Comparison of ENCODE assay signal across 25 cellular contexts in the genomic region with DNA sequence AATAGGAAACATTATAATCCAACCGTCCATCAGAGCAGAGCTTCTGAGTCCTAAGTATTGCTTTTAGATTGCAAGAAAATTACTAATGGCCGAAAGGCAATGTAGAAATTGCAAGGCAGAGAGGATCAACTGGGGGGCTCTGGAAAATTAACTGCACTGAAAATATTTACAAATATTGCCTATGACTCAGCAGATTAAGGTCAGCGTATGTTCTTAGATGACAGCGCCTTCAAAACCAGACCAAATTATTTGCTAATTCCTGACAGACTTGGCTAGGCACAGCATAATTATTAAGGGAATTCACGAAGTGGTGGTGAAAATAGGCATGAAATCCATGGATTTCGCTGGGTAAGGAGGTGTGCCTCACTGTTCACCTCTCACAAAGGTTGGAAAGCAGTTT.
"Had no signal": no experiment of that assay in that cellular context is flagged by ENCODE, and none has a peak within 500 bp of the region (broad histone marks: within the 10 kb centered on the region; RNA-seq: fewer than 3 reads in every experiment).

No MANE protein-coding gene starts in this region.

- H3K4me3 ChIP-seq: coronary artery, dorsolateral prefrontal cortex, esophagus squamous epithelium, gastrocnemius medialis, heart right ventricle, left lung, lower lobe of right lung had no signal

- DNase-seq: dermis blood vessel endothelial cell; dorsolateral prefrontal cortex; effector CD4-positive, alpha-beta T cell; effector memory CD4-positive, alpha-beta T cell; erythroblast; esophagus squamous epithelium; foreskin fibroblast; foreskin melanocyte; gastrocnemius medialis; glutamatergic neuron; head of caudate nucleus; heart right ventricle; hippocampal formation; left cardiac atrium; left lung; left ventricle myocardium superior; lower lobe of right lung; mesendoderm; midbrain had no signal

- FAIRE-seq: colon, islet of Langerhans, keratinocyte had no signal

- H3K9me3 ChIP-seq: esophagus squamous epithelium, gastrocnemius medialis, heart right ventricle, left lung, lower lobe of right lung had no signal

- H3K27ac ChIP-seq: coronary artery, dorsolateral prefrontal cortex, epithelial cell of prostate, esophagus squamous epithelium, gastrocnemius medialis, heart right ventricle, left lung, lower lobe of right lung had no signal

- H3K27me3 ChIP-seq: dorsolateral prefrontal cortex, esophagus squamous epithelium, gastrocnemius medialis, heart right ventricle, left lung had no signal

- H3K36me3 ChIP-seq: esophagus squamous epithelium, gastrocnemius medialis, heart right ventricle, left lung, lower lobe of right lung had no signal

- H3K4me1 ChIP-seq: esophagus squamous epithelium, gastrocnemius medialis, heart right ventricle, left lung, lower lobe of right lung had no signal

- ATAC-seq: esophagus mucosa, gastrocnemius medialis, heart right ventricle, left cardiac atrium, left lung, left ventricle myocardium superior, lower lobe of right lung had no signal
